In genomic region chr1:223556414-223557124, GRCh38 we compare ENCODE assay signal across 8 cellular contexts.
DNase-seq lines count a peak whose midpoint lies in the region; ATAC-seq, FAIRE-seq and TF ChIP-seq lines count a peak whose summit lies in the region.

No MANE protein-coding gene starts in this region.

- H2AFZ ChIP-seq in astrocyte (ENCODE audit: low read depth, low read length) = no peak overlapping the region

- peaks cover 2% of the 10 kb centered on the region for H3K9me3 Mint-ChIP-seq in astrocyte (ENCODE audit: unreplicated experiment)

- no peak overlapping the region for H3K4me3 ChIP-seq in astrocyte (ENCODE audit: insufficient read depth, low read depth, low read length)
- H3K4me3 ChIP-seq in mucosa of descending colon = no peak overlapping the region

- no peak overlapping the region for H3K27ac ChIP-seq in astrocyte (ENCODE audit: low read depth, low read length)

- peak; percentile 32 for TF ChIP-seq CTCF in astrocyte (IDR thresholded peaks at IDR 0.05; ENCODE audit: insufficient read depth, low read depth, low read length)
- peak; percentile 60 for TF ChIP-seq CTCF in mucosa of descending colon (IDR thresholded peaks at IDR 0.05)

- H3K79me2 ChIP-seq in astrocyte (ENCODE audit: insufficient read depth, low read length) = no peaks in the 10 kb centered on the region

- H3K27me3 ChIP-seq in astrocyte (ENCODE audit: insufficient read depth, low read length) = no peaks in the 10 kb centered on the region

- H3K4me2 ChIP-seq in astrocyte (ENCODE audit: low read length) = no peak overlapping the region

- H3K27ac Mint-ChIP-seq in astrocyte (ENCODE audit: unreplicated experiment) = no peak overlapping the region

- intact Hi-C loops in mucosa of descending colon (cut with DNase I, micrococcal nuclease) = no loop called here

- FAIRE-seq in astrocyte (lab: Jason Lieb, UNC) = no peak

- no peaks in the 10 kb centered on the region for H3K4me1 ChIP-seq in astrocyte (ENCODE audit: insufficient read depth, low read length)
- H3K4me1 ChIP-seq in mucosa of descending colon (ENCODE audit: low read depth) = no peaks in the 10 kb centered on the region

- H3K4me3 Mint-ChIP-seq in astrocyte (ENCODE audit: unreplicated experiment) = no peak overlapping the region

- no peaks in the 10 kb centered on the region for H3K36me3 Mint-ChIP-seq in astrocyte (ENCODE audit: low read depth, unreplicated experiment)

- ATAC-seq in GM18520 (IDR thresholded peaks at IDR 0.05; ENCODE audit: unreplicated experiment) (peak; percentile 74), HG02884 (IDR thresholded peaks at IDR 0.05; ENCODE audit: unreplicated experiment) (peak; percentile 88), mucosa of descending colon (peak; percentile 94)

- H3K9ac ChIP-seq in astrocyte (ENCODE audit: low read length) = no peak overlapping the region

- H3K9me3 ChIP-seq in astrocyte (ENCODE audit: insufficient read depth, low read depth, low read length) (no peaks in the 10 kb centered on the region), mucosa of descending colon (no peaks in the 10 kb centered on the region)

- DNase-seq in COR-L47 (lab: John Stamatoyannopoulos, UW) (peak; percentile 32), NCI-H1694 treated with DMSO at 0.1 percent for 48 hours (lab: John Stamatoyannopoulos, UW) (peak; percentile 42), astrocyte (ENCODE audit: low read depth) (no peak), mucosa of descending colon (peak; percentile 58 to 85 (median 80)), kidney glomerular epithelial cell (lab: John Stamatoyannopoulos, UW) (no peak)
- no peak for DNase-seq in effector CD4-positive, alpha-beta T cell

- peaks cover 16% of the 10 kb centered on the region for H3K27me3 Mint-ChIP-seq in astrocyte (ENCODE audit: low read depth, unreplicated experiment)

- H3K4me1 Mint-ChIP-seq in astrocyte (ENCODE audit: low read depth, unreplicated experiment) = no peaks in the 10 kb centered on the region

- H3K36me3 ChIP-seq in astrocyte (ENCODE audit: insufficient read depth, low read length) = no peaks in the 10 kb centered on the region
- no peaks in the 10 kb centered on the region for H3K36me3 ChIP-seq in mucosa of descending colon (ENCODE audit: low read depth)

- H4K20me1 ChIP-seq in astrocyte (ENCODE audit: insufficient read depth, low read length) = no peaks in the 10 kb centered on the region

Comparison
In these comparisons a context has a peak if more than half of its experiments do, and no peak if none do; other contexts are left out.
1. DNase-seq: peak in COR-L47 (single experiment), NCI-H1694 treated with DMSO at 0.1 percent for 48 hours (single experiment) and mucosa of descending colon (3 of 3); none in astrocyte (single experiment), kidney glomerular epithelial cell (single experiment) and effector CD4-positive, alpha-beta T cell (single experiment).
2. Peak in every context shown above with its lines, with median percentiles within 50 percentile points of each other: ATAC-seq.